1 cellular context compared by ENCODE assay signal in genomic region chr17:40307001-40307690, GRCh38.
TF ChIP-seq lines count a peak whose summit lies in the region.

No MANE protein-coding gene starts in this region.

TF ChIP-seq in WTC11, 78 proteins besides CTCF, POLR2A, EP300 and RAD21 (continued from another document):
- TF ChIP-seq ERG (CRISPR knock-in tag; IDR thresholded peaks at IDR 0.05), result no peak
- TF ChIP-seq CREB1 (CRISPR knock-in tag; IDR thresholded peaks at IDR 0.05), result no peak
